ENCODE assay signal across 9 cellular contexts in genomic region chr11:720642-721346, GRCh38. TPM values are rescaled to one million over a fixed set of nuclear protein-coding genes. Genes with fewer than 3 reads are reported as not detected.
DNase-seq lines count a peak whose midpoint lies in the region; ATAC-seq, FAIRE-seq and TF ChIP-seq lines count a peak whose summit lies in the region.
"Had no signal": no experiment of that assay in that cellular context is flagged by ENCODE, and none has a peak within 500 bp of the region (broad histone marks: within the 10 kb centered on the region; RNA-seq: fewer than 3 reads in every experiment).

No MANE protein-coding gene starts in this region.

- H3K9me3 ChIP-seq in transverse colon, result no peaks in the 10 kb centered on the region
- H3K9me3 ChIP-seq in thyroid gland, result no peaks in the 10 kb centered on the region
- H3K9me3 ChIP-seq: heart left ventricle had no signal

- H3K4me3 Mint-ChIP-seq in activated B cell treated with CpG ODN at 0.5 μM for 24 hours, result peak overlapping the region; percentile 35

- TF ChIP-seq EP300 in transverse colon (IDR thresholded peaks at IDR 0.05; ENCODE audit: low read depth), result no peak

- H3K4me3 ChIP-seq in transverse colon (peak overlapping the region in 2 of 4 donors; percentile 11 to 23), thyroid gland (replicated peaks in 1 of 3) (no peak overlapping the region)

- H3K27me3 ChIP-seq in transverse colon (peaks cover 42% of the 10 kb centered on the region), thyroid gland (no peaks in the 10 kb centered on the region)

- TF ChIP-seq POLR2A in transverse colon (IDR thresholded peaks at IDR 0.05) (peak; percentile 37), thyroid gland (IDR thresholded peaks at IDR 0.05) (no peak), H54 (IDR thresholded peaks at IDR 0.05; ENCODE audit: low read depth, low read length) (no peak)

- no peak overlapping the region for H3K27ac Mint-ChIP-seq in activated B cell treated with CpG ODN at 0.5 μM for 24 hours

- ATAC-seq in activated B cell treated with CpG ODN at 0.5 μM for 24 hours (ENCODE audit: low read depth), result peak; percentile 25

- intact Hi-C loops in activated B cell treated with CpG ODN at 0.5 μM for 24 hours (cut with micrococcal nuclease), result loop anchor here (1.0 to 5.0 kb wide), 2 partner anchors 23 to 183 kb away; partner anchors contain the start of genes HRAS and LRRC56
- intact Hi-C loops in transverse colon (cut with DNase I; ENCODE audit: low total_unique reads), result loop anchor here (5.0 kb wide), 1 partner anchor 163 kb away; no protein-coding TSS in a partner anchor
- intact Hi-C loops in thyroid gland (cut with DNase I), result loop anchor here (10.0 kb wide), 1 partner anchor 56 kb away; no protein-coding TSS in a partner anchor

- in situ Hi-C loops in transverse colon (cut with MboI; ENCODE audit: low pct_ligation_motif_present in 1 of 4, low pct_unique_long_range_greater_than_20kb in 1 of 4, low sequenced_read_pairs in 3 of 4), result loop anchor here in 1 of 4 donors (10.0 kb wide), 1 partner anchor 56 kb away; no protein-coding TSS in a partner anchor

- no peaks in the 10 kb centered on the region for H3K36me3 Mint-ChIP-seq in activated B cell treated with CpG ODN at 0.5 μM for 24 hours (ENCODE audit: low read depth)

- H3K4me1 ChIP-seq in transverse colon, result peaks cover 6 to 31% (median 26%) of the 10 kb centered on the region in 4 donors
- H3K4me1 ChIP-seq in thyroid gland, result peaks cover 4 to 6% of the 10 kb centered on the region in 2 donors

- H3K9me3 Mint-ChIP-seq in activated B cell treated with CpG ODN at 0.5 μM for 24 hours, result no peaks in the 10 kb centered on the region

- H3K27me3 Mint-ChIP-seq in activated B cell treated with CpG ODN at 0.5 μM for 24 hours, result peaks cover 6% of the 10 kb centered on the region

- 39% methylated on average over 25 of the region's 63 CpGs; no CpG with 5 or more reads in 1 of the 2 donors for WGBS in transverse colon (ENCODE audit: low coverage in 1 of 2), 2 donors
- WGBS in thyroid gland, 2 donors, result 46 to 50% methylated on average over 11 to 31 of the region's 63 CpGs

- no peak for FAIRE-seq in H54 (lab: Jason Lieb, UNC)

- H3K27ac ChIP-seq in transverse colon (peak overlapping the region in 2 of 4 donors; percentile 61 to 71), thyroid gland (no peak overlapping the region)
- H3K27ac ChIP-seq: heart left ventricle had no signal

- TF ChIP-seq CTCF in activated B cell treated with CpG ODN at 0.5 μM for 24 hours (IDR thresholded peaks at IDR 0.05) (no peak), transverse colon (IDR thresholded peaks at IDR 0.05) (no peak), thyroid gland (IDR thresholded peaks at IDR 0.05) (no peak)

- CTCF ChIA-PET in activated B cell treated with CpG ODN at 0.5 μM for 24 hours (lab: Charles Lee), result interaction anchor here (1.7 to 8.8 kb wide), 3 partner anchors 26 to 59 kb away, joined by 5 to 70 read pairs (median 12); partner anchors contain the start of genes DEAF1 and TMEM80

- POLR2A ChIA-PET in activated B cell treated with CpG ODN at 0.5 μM for 24 hours (lab: Charles Lee), result interaction anchor here (0.6 to 4.1 kb wide), 5 partner anchors 8 to 165 kb away, joined by 4 to 95 read pairs (median 6); partner anchors contain the start of genes DEAF1 and TMEM80

- peak; percentile 47 for DNase-seq in stimulated activated CD4-positive, alpha-beta T cell treated with anti-CD3 and anti-CD28 coated beads, Interleukin-15, amount 100 ng/mL, for 24 hours
- DNase-seq in stimulated activated CD4-positive, alpha-beta T cell treated with anti-CD3 and anti-CD28 coated beads, Interleukin-1b, Interleukin-23, amount 100 ng/mL, for 48 hours, result no peak
- DNase-seq in activated B cell treated with CpG ODN at 0.5 μM for 24 hours (no peak), glomerular visceral epithelial cell (ENCODE audit: extremely low spot score) (peak; percentile 43), transverse colon (peak; percentile 76), NCI-H1048 (lab: John Stamatoyannopoulos, UW) (no peak), thyroid gland (no peak), H54 (ENCODE audit: insufficient read length, low spot score) (no peak)

- peaks cover 21% of the 10 kb centered on the region for H3K4me1 Mint-ChIP-seq in activated B cell treated with CpG ODN at 0.5 μM for 24 hours

- H3K36me3 ChIP-seq in transverse colon, result no peaks in the 10 kb centered on the region
- peaks cover 25% of the 10 kb centered on the region in 2 donors for H3K36me3 ChIP-seq in thyroid gland
- H3K36me3 ChIP-seq: heart left ventricle had no signal

RNA-seq across cellular contexts. Expression of gene EPS8L2, which starts 14.8 kb away (rescaled TPM):
- 5.6 and 5.9 TPM in 2 replicates for total RNA-seq in activated B cell treated with CpG ODN at 0.5 μM for 24 hours
- total RNA-seq in transverse colon, result 1,000 to 10,000 TPM in 1 of 4 donors, 100 to 1,000 TPM in 3; 257 to 1,130 (median 322) TPM
- total RNA-seq in thyroid gland, result 100 to 1,000 TPM; 185 to 259 (median 195) TPM

RNA-seq across cellular contexts. Expression of gene TMEM80, which starts 25.2 kb away (rescaled TPM):
- total RNA-seq in activated B cell treated with CpG ODN at 0.5 μM for 24 hours (34.1 and 44.4 TPM in 2 replicates), transverse colon (100 to 1,000 TPM in 1 of 4 donors, 10 to 100 TPM in 3; 19.3 to 121 (median 41.8) TPM), thyroid gland (100 to 1,000 TPM in 1 of 4 donors, 10 to 100 TPM in 3; 57.3 to 103 (median 67.7) TPM)

RNA-seq across cellular contexts. Expression of gene DEAF1, which starts 25.8 kb away (rescaled TPM):
- total RNA-seq in activated B cell treated with CpG ODN at 0.5 μM for 24 hours (36.1 and 39.8 TPM in 2 replicates), transverse colon (10 to 100 TPM; 24.4 to 84.5 (median 34.0) TPM), thyroid gland (100 to 1,000 TPM in 1 of 4 donors, 10 to 100 TPM in 3; 61.8 to 103 (median 87.6) TPM)

RNA-seq across cellular contexts. Expression of gene TALDO1, which starts 26.5 kb away (rescaled TPM):
- total RNA-seq in activated B cell treated with CpG ODN at 0.5 μM for 24 hours (194 and 244 TPM in 2 replicates), transverse colon (100 to 1,000 TPM; 124 to 164 (median 141) TPM), thyroid gland (100 to 1,000 TPM; 300 to 965 (median 558) TPM)

RNA-seq across cellular contexts. Expression of gene GATD1, which starts 56.5 kb away (rescaled TPM):
- 60.3 and 63.3 TPM in 2 replicates for total RNA-seq in activated B cell treated with CpG ODN at 0.5 μM for 24 hours
- total RNA-seq in transverse colon, result 100 to 1,000 TPM in 1 of 4 donors, 10 to 100 TPM in 3; 28.0 to 239 (median 38.4) TPM
- 10 to 100 TPM; 27.4 to 47.6 (median 35.5) TPM for total RNA-seq in thyroid gland

Comparison
In these comparisons a context has a peak if more than half of its experiments do, and no peak if none do; other contexts are left out.
1. DNase-seq: peak in stimulated activated CD4-positive, alpha-beta T cell treated with anti-CD3 and anti-CD28 coated beads, Interleukin-15, amount 100 ng/mL, for 24 hours (single experiment), glomerular visceral epithelial cell (single experiment) and transverse colon (single experiment); none in stimulated activated CD4-positive, alpha-beta T cell treated with anti-CD3 and anti-CD28 coated beads, Interleukin-1b, Interleukin-23, amount 100 ng/mL, for 48 hours (single experiment), activated B cell treated with CpG ODN at 0.5 μM for 24 hours (single experiment), NCI-H1048 (single experiment), thyroid gland (0 of 2) and H54 (single experiment).
2. RNA of gene EPS8L2, which starts 14.8 kb away (total RNA-seq): 257 to 1,130 TPM in transverse colon and 185 to 259 TPM in thyroid gland; 5.6 to 5.9 TPM in activated B cell treated with CpG ODN at 0.5 μM for 24 hours; every median in the first group is over 10 times any median in the second.